1 cellular context compared by ENCODE assay signal in genomic region chr11:85737738-85738137, GRCh38.
TF ChIP-seq lines count a peak whose summit lies in the region.

No MANE protein-coding gene starts in this region.

TF ChIP-seq in IMR-90, 13 proteins besides CTCF, POLR2A, EP300 and RAD21 (continued from another document):
- TF ChIP-seq BHLHE40 (IDR thresholded peaks at IDR 0.05; ENCODE audit: low read depth, low read length) = no peak
- no peak for TF ChIP-seq CEBPB (IDR thresholded peaks at IDR 0.05; ENCODE audit: low read depth, low read length)
- TF ChIP-seq RFX5 (IDR thresholded peaks at IDR 0.05; ENCODE audit: low read depth, low read length) = no peak
- TF ChIP-seq CHD1 (IDR thresholded peaks at IDR 0.05; ENCODE audit: low read depth, low read length) = no peak
- TF ChIP-seq ELK1 (IDR thresholded peaks at IDR 0.05; ENCODE audit: borderline replicate concordance, low read depth, low read length) = no peak
- TF ChIP-seq MAZ (IDR thresholded peaks at IDR 0.05; ENCODE audit: borderline replicate concordance, low read depth, low read length) = no peak
- no peak for TF ChIP-seq NFE2L2 (IDR thresholded peaks at IDR 0.05; ENCODE audit: low read depth, low read length)
- no peak for TF ChIP-seq RCOR1 (IDR thresholded peaks at IDR 0.05; ENCODE audit: insufficient replicate concordance, low read length)
- TF ChIP-seq FOS (IDR thresholded peaks at IDR 0.05; ENCODE audit: low read depth, low read length) = no peak
